In the genomic region with DNA sequence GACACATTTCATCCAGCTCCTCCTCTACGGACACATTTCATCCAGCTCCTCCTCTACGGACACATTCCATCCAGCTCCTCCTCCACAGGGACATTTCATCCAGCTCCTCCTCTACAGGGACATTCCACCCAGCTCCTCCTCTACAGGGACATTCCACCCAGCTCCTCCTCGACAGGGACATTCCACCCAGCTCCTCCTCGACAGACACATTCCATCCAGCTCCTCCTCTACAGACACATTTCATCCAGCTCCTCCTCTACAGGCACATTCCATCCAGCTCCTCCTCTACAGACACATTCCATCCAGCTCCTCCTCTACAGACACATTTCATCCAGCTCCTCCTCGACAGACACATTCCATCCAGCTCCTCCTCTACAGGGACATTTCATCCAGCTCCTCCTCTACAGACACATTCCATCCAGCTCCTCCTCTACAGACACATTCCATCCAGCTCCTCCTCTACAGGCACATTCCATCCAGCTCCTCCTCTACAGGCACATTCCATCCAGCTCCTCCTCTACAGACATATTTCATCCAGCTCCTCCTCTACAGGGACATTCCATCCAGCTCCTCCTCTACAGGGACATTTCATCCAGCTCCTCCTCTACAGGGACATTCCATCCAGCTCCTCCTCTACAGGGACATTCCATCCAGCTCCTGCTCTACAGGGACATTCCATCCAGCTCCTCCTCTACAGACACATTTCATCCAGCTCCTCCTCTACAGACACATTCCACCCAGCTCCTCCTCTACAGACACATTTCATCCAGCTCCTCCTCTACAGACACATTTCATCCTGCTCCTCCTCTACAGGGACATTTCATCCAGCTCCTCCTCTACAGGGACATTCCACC, we compare ENCODE assay signal across 10 cellular contexts. TPM values are rescaled to one million over a fixed set of nuclear protein-coding genes. Genes with fewer than 3 reads are reported as not detected.
DNase-seq lines count a peak whose midpoint lies in the region; FAIRE-seq and TF ChIP-seq lines count a peak whose summit lies in the region.
"Not testable (repeated sequence)": the region's sequence is repeated elsewhere in the genome, so short reads cannot be mapped to it uniquely, and the experiment has no call there.
"Had no signal": no experiment of that assay in that cellular context is flagged by ENCODE, and none has a peak within 500 bp of the region (broad histone marks: within the 10 kb centered on the region; RNA-seq: fewer than 3 reads in every experiment).

No MANE protein-coding gene starts in this region.

- dilution Hi-C loops in keratinocyte (cut with MboI; ENCODE audit: extremely low pct_ligation_motif_present, low sequenced_read_pairs): not testable (repeated sequence)

- not testable (repeated sequence) for H3K27ac ChIP-seq in WERI-Rb-1
- H3K27ac ChIP-seq in brain microvascular endothelial cell: peak overlapping the region; percentile 37
- peak overlapping the region in 3 of 4 donors; percentile 28 to 73 (median 44) for H3K27ac ChIP-seq in esophagus muscularis mucosa (replicated peaks in 1 of 4)
- peak overlapping the region; percentile 68 for H3K27ac ChIP-seq in keratinocyte (ENCODE audit: control insufficient read depth, insufficient read depth, low read length)
- peak overlapping the region; percentile 73 for H3K27ac ChIP-seq in neuronal stem cell (replicated peaks; ENCODE audit: low read length)

- not testable (repeated sequence) for H3K9me1 ChIP-seq in keratinocyte (ENCODE audit: control insufficient read depth, extremely low read depth, insufficient read depth, low read length)

- TF ChIP-seq POLR2A in esophagus muscularis mucosa (IDR thresholded peaks at IDR 0.05; ENCODE audit: low read depth): not testable (repeated sequence)

- not testable (repeated sequence) for H3K4ac ChIP-seq in neuronal stem cell (ENCODE audit: low read length)

- H3K36me3 ChIP-seq in WERI-Rb-1 (peaks cover 62% of the 10 kb centered on the region), brain microvascular endothelial cell (replicated peaks) (peaks cover 46% of the 10 kb centered on the region), esophagus muscularis mucosa (peaks cover 53 to 73% (median 71%) of the 10 kb centered on the region in 4 donors), keratinocyte (ENCODE audit: control insufficient read depth in 2 of 2, extremely low read depth in 1 of 2, insufficient read depth in 2 of 2, low read length in 2 of 2) (peaks cover 31 to 32% of the 10 kb centered on the region in 2 experiments), neuronal stem cell (replicated peaks in 1 of 2; ENCODE audit: control insufficient read depth in 2 of 2, insufficient read depth in 2 of 2, low read length in 2 of 2) (peaks cover 39 to 67% of the 10 kb centered on the region in 2 donors)

- intact Hi-C loops in esophagus muscularis mucosa (cut with DNase I): not testable (repeated sequence)

- not testable (repeated sequence) for TF ChIP-seq CTCF in WERI-Rb-1 (IDR thresholded peaks at IDR 0.05; ENCODE audit: low read depth, low read length); brain microvascular endothelial cell (IDR thresholded peaks at IDR 0.05; ENCODE audit: low read depth, low read length, missing control alignments); esophagus muscularis mucosa (IDR thresholded peaks at IDR 0.05); keratinocyte (optimal IDR thresholded peaks at IDR 0.05 in 1 of 3, IDR thresholded peaks at IDR 0.05 in 1 of 3, conservative IDR thresholded peaks at IDR 0.05 in 1 of 3; ENCODE audit: extremely low read depth in 1 of 3, insufficient read depth in 2 of 3, low read length in 3 of 3)

- H3K9me3 ChIP-seq in WERI-Rb-1 (ENCODE audit: severe bottlenecking); esophagus muscularis mucosa; keratinocyte (ENCODE audit: control insufficient read depth, low read depth, low read length); neuronal stem cell (replicated peaks in 1 of 2; ENCODE audit: control insufficient read depth in 2 of 2, insufficient read depth in 1 of 2, low read depth in 1 of 2, low read length in 2 of 2): not testable (repeated sequence)

- H3K79me2 ChIP-seq in keratinocyte (ENCODE audit: control insufficient read depth, insufficient read depth, low read length): not testable (repeated sequence)

- H2BK5ac ChIP-seq in neuronal stem cell (ENCODE audit: low read length): not testable (repeated sequence)

- H2AFZ ChIP-seq in keratinocyte (ENCODE audit: control insufficient read depth, low read length); neuronal stem cell (ENCODE audit: low read length): not testable (repeated sequence)

- TF ChIP-seq EP300 in esophagus muscularis mucosa (IDR thresholded peaks at IDR 0.05): not testable (repeated sequence)

- H3K14ac ChIP-seq in neuronal stem cell (ENCODE audit: low read length): not testable (repeated sequence)

- H3K4me3 ChIP-seq in WERI-Rb-1 (ENCODE audit: low read depth, low read length); brain microvascular endothelial cell (ENCODE audit: low read depth, low read length); esophagus muscularis mucosa; keratinocyte (ENCODE audit: control insufficient read depth in 2 of 3, extremely low read depth in 1 of 3, insufficient read depth in 2 of 3, low read depth in 1 of 3, low read length in 3 of 3); neuronal stem cell (ENCODE audit: low read length in 2 of 2): not testable (repeated sequence)

- H4K20me1 ChIP-seq in keratinocyte (ENCODE audit: control insufficient read depth, extremely low read depth, insufficient read depth, low read length): not testable (repeated sequence)

- H3K79me1 ChIP-seq in neuronal stem cell (ENCODE audit: low read depth, low read length): peaks cover 14% of the 10 kb centered on the region

- H2BK120ac ChIP-seq in neuronal stem cell (ENCODE audit: low read depth, low read length): not testable (repeated sequence)

- peak; percentile 66 for DNase-seq in GM04503 (ENCODE audit: low read depth)
- DNase-seq in M059J (ENCODE audit: low read depth): peak; percentile 44
- peak; percentile 3 for DNase-seq in WERI-Rb-1
- DNase-seq in brain microvascular endothelial cell: peak; percentile 70
- not testable (repeated sequence) for DNase-seq in esophagus muscularis mucosa (ENCODE audit: extremely low spot score); neuronal stem cell (ENCODE audit: low spot score)
- DNase-seq in keratinocyte (ENCODE audit: low read depth, low spot score): peak; percentile 87

- not testable (repeated sequence) for H2BK15ac ChIP-seq in neuronal stem cell (ENCODE audit: low read length)

- not testable (repeated sequence) for H2BK12ac ChIP-seq in neuronal stem cell (ENCODE audit: low read length)

- not testable (repeated sequence) for H3K4me2 ChIP-seq in keratinocyte (ENCODE audit: control insufficient read depth, extremely low read depth, insufficient read depth, low read depth, low read length); neuronal stem cell (ENCODE audit: insufficient read depth, low read length, poor library complexity, severe bottlenecking)

- not testable (repeated sequence) for H3K23ac ChIP-seq in neuronal stem cell (ENCODE audit: low read depth, low read length, poor library complexity)

- H4K8ac ChIP-seq in neuronal stem cell (ENCODE audit: low read depth, low read length): not testable (repeated sequence)

- not testable (repeated sequence) for H3K9ac ChIP-seq in keratinocyte (ENCODE audit: control insufficient read depth, extremely low read depth, insufficient read depth, low read length); neuronal stem cell (ENCODE audit: low read depth, low read length, poor library complexity)

- not testable (repeated sequence) for H3K27me3 ChIP-seq in WERI-Rb-1 (ENCODE audit: insufficient read depth, low read depth, severe bottlenecking); brain microvascular endothelial cell (replicated peaks); esophagus muscularis mucosa; keratinocyte (ENCODE audit: control insufficient read depth, extremely low read depth, insufficient read depth, low read length); neuronal stem cell (ENCODE audit: control insufficient read depth in 3 of 3, insufficient read depth in 3 of 3, low read depth in 1 of 3, low read length in 3 of 3)

- in situ Hi-C loops in brain microvascular endothelial cell (cut with HindIII; ENCODE audit: low pct_ligation_motif_present, low sequenced_read_pairs): not testable (repeated sequence)

- H3K18ac ChIP-seq in neuronal stem cell (ENCODE audit: low read length): not testable (repeated sequence)

- WGBS in esophagus muscularis mucosa: 43% methylated on average over 5 of the region's 5 CpGs
- WGBS in neuronal stem cell (ENCODE audit: extremely low coverage in 2 of 2, insufficient read length in 2 of 2, insufficient replicate concordance in 1 of 2), 2 donors: no CpG with 5 or more reads among the region's 5 CpGs

- not testable (repeated sequence) for H2AK5ac ChIP-seq in neuronal stem cell (ENCODE audit: low read depth, low read length)

- FAIRE-seq in keratinocyte (lab: Jason Lieb, UNC): not testable (repeated sequence)

- peaks cover 0 to 23% (median 11%) of the 10 kb centered on the region in 4 donors for H3K4me1 ChIP-seq in esophagus muscularis mucosa
- peaks cover 36% of the 10 kb centered on the region for H3K4me1 ChIP-seq in keratinocyte (ENCODE audit: control insufficient read depth, extremely low read depth, insufficient read depth, low read length)
- H3K4me1 ChIP-seq in neuronal stem cell (ENCODE audit: control insufficient read depth in 2 of 2, insufficient read depth in 1 of 2, low read depth in 1 of 2, low read length in 2 of 2): not testable (repeated sequence)

- not testable (repeated sequence) for H4K91ac ChIP-seq in neuronal stem cell (ENCODE audit: low read depth, low read length, poor library complexity)

RNA-seq across cellular contexts. Expression of gene CLPTM1L, which starts 17.8 kb away (rescaled TPM):
- 150 and 262 TPM in 2 replicates for total RNA-seq in M059J (2014; rRNA removed; shearing (Covaris generic))
- 100 to 1,000 TPM in 3 of 4 donors, 10 to 100 TPM in 1; 96.9 to 139 (median 126) TPM for total RNA-seq in esophagus muscularis mucosa
- 142 to 158 TPM (median 146 TPM) in 3 replicates for polyA plus RNA-seq in keratinocyte
- 163 TPM for polyA plus RNA-seq in keratinocyte (2011; ENCODE audit: low read depth)
- polyA plus RNA-seq in keratinocyte (2011; cell fraction: cytosol; rRNA removed): 118 and 136 TPM in 2 replicates
- 142 and 157 TPM in 2 replicates for polyA plus RNA-seq in keratinocyte (2011; cell fraction: nucleus; rRNA removed)
- polyA plus RNA-seq in keratinocyte (2012; ENCODE audit: low replicate concordance): 87.9 and 94.1 TPM in 2 replicates
- polyA minus RNA-seq in keratinocyte: 204 to 272 TPM (median 226 TPM) in 3 replicates
- 218 TPM for polyA minus RNA-seq in keratinocyte (2011; cell fraction: cytosol; rRNA and poly(A)+ RNA removed)
- polyA minus RNA-seq in keratinocyte (2011; cell fraction: nucleus; rRNA and poly(A)+ RNA removed): 118 and 125 TPM in 2 replicates
- 49.2 TPM for polyA plus RNA-seq in neuronal stem cell (2013, experiment 1 of 2)
- 50.1 TPM for polyA plus RNA-seq in neuronal stem cell (2013, experiment 2 of 2)

RNA-seq across cellular contexts. Expression of gene TERT, which starts 32.3 kb away (rescaled TPM):
- total RNA-seq in M059J (2014; rRNA removed; shearing (Covaris generic)): 0.62 TPM in 1 of 2 replicates, not detected in the other
- total RNA-seq in esophagus muscularis mucosa: not detected
- polyA plus RNA-seq in keratinocyte: not detected in 3 replicates
- not detected for polyA plus RNA-seq in keratinocyte (2011; ENCODE audit: low read depth)
- not detected in 2 replicates for polyA plus RNA-seq in keratinocyte (2011; cell fraction: cytosol; rRNA removed)
- not detected in 2 replicates for polyA plus RNA-seq in keratinocyte (2011; cell fraction: nucleus; rRNA removed)
- not detected in 2 replicates for polyA plus RNA-seq in keratinocyte (2012; ENCODE audit: low replicate concordance)
- polyA minus RNA-seq in keratinocyte: not detected in 3 replicates
- not detected for polyA minus RNA-seq in keratinocyte (2011; cell fraction: cytosol; rRNA and poly(A)+ RNA removed)
- polyA minus RNA-seq in keratinocyte (2011; cell fraction: nucleus; rRNA and poly(A)+ RNA removed): not detected in 2 replicates
- 2.5 TPM for polyA plus RNA-seq in neuronal stem cell (2013, experiment 1 of 2)
- polyA plus RNA-seq in neuronal stem cell (2013, experiment 2 of 2): 2.5 TPM
- total RNA-seq: heart right ventricle, kidney epithelial cell, mucosa of gallbladder had no signal
- polyA plus RNA-seq: heart right ventricle had no signal
